In the genomic region with DNA sequence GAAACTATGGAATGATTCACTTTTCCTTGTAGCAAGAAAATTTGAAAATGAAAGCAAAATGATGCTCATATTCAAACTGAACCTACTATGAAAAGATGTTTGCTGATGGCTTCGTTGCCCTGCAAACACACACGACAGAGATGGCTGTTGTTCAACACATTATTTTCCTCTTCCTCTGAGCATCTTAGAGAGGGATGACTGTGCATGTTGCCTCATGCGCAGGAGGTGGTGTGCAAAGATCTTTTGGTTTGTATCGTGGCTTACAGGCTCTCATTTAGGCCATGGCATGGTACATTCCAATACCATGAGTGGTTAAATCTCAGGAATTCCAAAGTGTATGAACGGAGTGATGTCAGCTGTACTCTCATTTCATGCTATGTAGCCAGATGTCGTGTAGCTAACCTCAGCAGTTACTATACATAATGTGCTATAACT, we compare ENCODE assay signal across 1 cellular context.
A peak's percentile ranks its signal among the peaks of the same experiment; 100 is the strongest.
TF ChIP-seq lines count a peak whose summit lies in the region.

No MANE protein-coding gene starts in this region.

TF ChIP-seq in K562, 482 proteins besides CTCF, POLR2A, EP300 and RAD21 (continued from another document and continues in another):
- TF ChIP-seq, protein P1, sequence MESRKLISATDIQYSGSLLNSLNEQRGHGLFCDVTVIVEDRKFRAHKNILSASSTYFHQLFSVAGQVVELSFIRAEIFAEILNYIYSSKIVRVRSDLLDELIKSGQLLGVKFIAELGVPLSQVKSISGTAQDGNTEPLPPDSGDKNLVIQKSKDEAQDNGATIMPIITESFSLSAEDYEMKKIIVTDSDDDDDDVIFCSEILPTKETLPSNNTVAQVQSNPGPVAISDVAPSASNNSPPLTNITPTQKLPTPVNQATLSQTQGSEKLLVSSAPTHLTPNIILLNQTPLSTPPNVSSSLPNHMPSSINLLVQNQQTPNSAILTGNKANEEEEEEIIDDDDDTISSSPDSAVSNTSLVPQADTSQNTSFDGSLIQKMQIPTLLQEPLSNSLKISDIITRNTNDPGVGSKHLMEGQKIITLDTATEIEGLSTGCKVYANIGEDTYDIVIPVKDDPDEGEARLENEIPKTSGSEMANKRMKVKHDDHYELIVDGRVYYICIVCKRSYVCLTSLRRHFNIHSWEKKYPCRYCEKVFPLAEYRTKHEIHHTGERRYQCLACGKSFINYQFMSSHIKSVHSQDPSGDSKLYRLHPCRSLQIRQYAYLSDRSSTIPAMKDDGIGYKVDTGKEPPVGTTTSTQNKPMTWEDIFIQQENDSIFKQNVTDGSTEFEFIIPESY (CRISPR knock-in tag; IDR thresholded peaks at IDR 0.05) = no peak
- TF ChIP-seq, protein P2, sequence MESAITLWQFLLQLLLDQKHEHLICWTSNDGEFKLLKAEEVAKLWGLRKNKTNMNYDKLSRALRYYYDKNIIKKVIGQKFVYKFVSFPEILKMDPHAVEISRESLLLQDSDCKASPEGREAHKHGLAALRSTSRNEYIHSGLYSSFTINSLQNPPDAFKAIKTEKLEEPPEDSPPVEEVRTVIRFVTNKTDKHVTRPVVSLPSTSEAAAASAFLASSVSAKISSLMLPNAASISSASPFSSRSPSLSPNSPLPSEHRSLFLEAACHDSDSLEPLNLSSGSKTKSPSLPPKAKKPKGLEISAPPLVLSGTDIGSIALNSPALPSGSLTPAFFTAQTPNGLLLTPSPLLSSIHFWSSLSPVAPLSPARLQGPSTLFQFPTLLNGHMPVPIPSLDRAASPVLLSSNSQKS (CRISPR knock-in tag; IDR thresholded peaks at IDR 0.05) = no peak
- TF ChIP-seq ETV6 (IDR thresholded peaks at IDR 0.05; ENCODE audit: borderline replicate concordance in 1 of 2, low read depth in 2 of 2, low read length in 1 of 2) (no peak), ETV6 (CRISPR knock-in tag; IDR thresholded peaks at IDR 0.05; ENCODE audit: borderline replicate concordance) (no peak), DNMT1 (IDR thresholded peaks at IDR 0.05) (no peak), MAFF (IDR thresholded peaks at IDR 0.05; ENCODE audit: low read length) (peak; percentile 61), ZNF699 (CRISPR knock-in tag; IDR thresholded peaks at IDR 0.05; ENCODE audit: insufficient replicate concordance) (no peak), MIER1 (IDR thresholded peaks at IDR 0.05; ENCODE audit: low read depth) (no peak), ZNF347 (CRISPR knock-in tag; IDR thresholded peaks at IDR 0.05; ENCODE audit: low read depth) (no peak), SUPT5H (IDR thresholded peaks at IDR 0.05) (no peak), CTBP1 (IDR thresholded peaks at IDR 0.05; ENCODE audit: borderline replicate concordance) (peak; percentile 87), ZNF23 (CRISPR knock-in tag; IDR thresholded peaks at IDR 0.05) (no peak), RHOXF2B (CRISPR knock-in tag; conservative IDR thresholded peaks at IDR 0.05) (no peak), KAT2B (IDR thresholded peaks at IDR 0.05; ENCODE audit: low read depth, low read length) (no peak), ZNF12 (CRISPR knock-in tag; IDR thresholded peaks at IDR 0.05) (no peak), TEAD1 (CRISPR knock-in tag; IDR thresholded peaks at IDR 0.05) (peak in 1 of 2 experiments; percentile 92; a peak in 3 of 4 replicates), HEY1 (CRISPR knock-in tag; IDR thresholded peaks at IDR 0.05; ENCODE audit: borderline replicate concordance) (no peak), U2AF1 (optimal IDR thresholded peaks at IDR 0.05; ENCODE audit: low read depth, low read length) (no peak), SREBF1 (IDR thresholded peaks at IDR 0.05; ENCODE audit: borderline replicate concordance, low read depth, low read length) (no peak), SIX5 (IDR thresholded peaks at IDR 0.05; ENCODE audit: borderline replicate concordance in 1 of 2, insufficient read depth in 1 of 2, low read depth in 1 of 2, low read length in 2 of 2) (no peak), CEBPG (CRISPR knock-in tag; IDR thresholded peaks at IDR 0.05) (peak; percentile 72; the same call in 1 of the 2 replicates), CEBPG (tag; conservative IDR thresholded peaks at IDR 0.05 in 1 of 2, IDR thresholded peaks at IDR 0.05 in 1 of 2) (peak; percentile 27 to 69; a peak in 2 of 4 replicates), L3MBTL2 (IDR thresholded peaks at IDR 0.05) (peak; percentile 42; the same call in 1 of the 2 replicates), TAF9B (IDR thresholded peaks at IDR 0.05; ENCODE audit: partially characterized antibody) (peak; percentile 70), SRSF1 (IDR thresholded peaks at IDR 0.05; ENCODE audit: low read depth, low read length) (no peak), CCAR2 (IDR thresholded peaks at IDR 0.05; ENCODE audit: low read depth, low read length) (no peak), NRF1 (conservative IDR thresholded peaks at IDR 0.05 in 1 of 2, IDR thresholded peaks at IDR 0.05 in 1 of 2) (peak; percentile 87 to 89), ELF4 (CRISPR knock-in tag; IDR thresholded peaks at IDR 0.05) (no peak), ZNF143 (CRISPR knock-in tag; IDR thresholded peaks at IDR 0.05) (no peak), SNIP1 (IDR thresholded peaks at IDR 0.05; ENCODE audit: low read depth) (no peak), TAF7 (tag; IDR thresholded peaks at IDR 0.05) (no peak), MEF2A (IDR thresholded peaks at IDR 0.05; ENCODE audit: control insufficient read depth, low read depth, low read length) (no peak), SMARCC2 (IDR thresholded peaks at IDR 0.05; ENCODE audit: low read depth) (no peak), TEAD4 (IDR thresholded peaks at IDR 0.05; ENCODE audit: low read length) (peak; percentile 77), TEAD4 (CRISPR knock-in tag; IDR thresholded peaks at IDR 0.05; ENCODE audit: borderline replicate concordance) (no peak), KAT8 (IDR thresholded peaks at IDR 0.05; ENCODE audit: low read depth) (no peak), SPI1 (IDR thresholded peaks at IDR 0.05; ENCODE audit: borderline replicate concordance, low read depth, low read length) (no peak), RNF2 (IDR thresholded peaks at IDR 0.05) (no peak), ATF7 (IDR thresholded peaks at IDR 0.05) (0 out of 2 replicates have a peak, but pooled peaks have one; percentile 34), CBX2 (IDR thresholded peaks at IDR 0.05; ENCODE audit: insufficient read depth, low read length, poor library complexity, severe bottlenecking) (no peak), SRSF3 (IDR thresholded peaks at IDR 0.05; ENCODE audit: insufficient read depth, low read length) (no peak), CCNT2 (IDR thresholded peaks at IDR 0.05; ENCODE audit: borderline replicate concordance, extremely low read depth, insufficient read length, low read depth, low read length) (no peak), CC2D1A (IDR thresholded peaks at IDR 0.05) (no peak), ZNF263 (CRISPR knock-in tag; IDR thresholded peaks at IDR 0.05; ENCODE audit: borderline replicate concordance) (no peak), EZH2 (IDR thresholded peaks at IDR 0.05; ENCODE audit: borderline replicate concordance, low read depth, low read length) (no peak), CXXC5 (CRISPR knock-in tag; IDR thresholded peaks at IDR 0.05) (no peak), CBFA2T3 (IDR thresholded peaks at IDR 0.05) (peak; percentile 77), BACH1 (tag; IDR thresholded peaks at IDR 0.05) (no peak), ZC3H11A (IDR thresholded peaks at IDR 0.05; ENCODE audit: low read depth, low read length) (no peak), ILK (tag; IDR thresholded peaks at IDR 0.05; ENCODE audit: borderline replicate concordance, low read depth) (no peak), ZNF324 (CRISPR knock-in tag; IDR thresholded peaks at IDR 0.05) (no peak), NFE2 (IDR thresholded peaks at IDR 0.05; ENCODE audit: low read depth) (peak; percentile 93), HNRNPLL (IDR thresholded peaks at IDR 0.05; ENCODE audit: low read depth, low read length, poor library complexity, severe bottlenecking) (no peak), RAD51 (IDR thresholded peaks at IDR 0.05; ENCODE audit: borderline replicate concordance, low read depth) (no peak), TCF3 (CRISPR knock-in tag; IDR thresholded peaks at IDR 0.05) (peak; percentile 56), BHLHE40 (IDR thresholded peaks at IDR 0.05; ENCODE audit: low read length) (peak; percentile 53)
- TF ChIP-seq, protein P3, sequence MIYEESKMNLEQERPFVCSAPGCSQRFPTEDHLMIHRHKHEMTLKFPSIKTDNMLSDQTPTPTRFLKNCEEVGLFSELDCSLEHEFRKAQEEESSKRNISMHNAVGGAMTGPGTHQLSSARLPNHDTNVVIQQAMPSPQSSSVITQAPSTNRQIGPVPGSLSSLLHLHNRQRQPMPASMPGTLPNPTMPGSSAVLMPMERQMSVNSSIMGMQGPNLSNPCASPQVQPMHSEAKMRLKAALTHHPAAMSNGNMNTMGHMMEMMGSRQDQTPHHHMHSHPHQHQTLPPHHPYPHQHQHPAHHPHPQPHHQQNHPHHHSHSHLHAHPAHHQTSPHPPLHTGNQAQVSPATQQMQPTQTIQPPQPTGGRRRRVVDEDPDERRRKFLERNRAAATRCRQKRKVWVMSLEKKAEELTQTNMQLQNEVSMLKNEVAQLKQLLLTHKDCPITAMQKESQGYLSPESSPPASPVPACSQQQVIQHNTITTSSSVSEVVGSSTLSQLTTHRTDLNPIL (CRISPR knock-in tag; IDR thresholded peaks at IDR 0.05) = no peak
- TF ChIP-seq, protein P4, sequence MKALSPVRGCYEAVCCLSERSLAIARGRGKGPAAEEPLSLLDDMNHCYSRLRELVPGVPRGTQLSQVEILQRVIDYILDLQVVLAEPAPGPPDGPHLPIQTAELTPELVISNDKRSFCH (CRISPR knock-in tag; IDR thresholded peaks at IDR 0.05) = no peak
- TF ChIP-seq, protein P4 (tag; IDR thresholded peaks at IDR 0.05) = no peak
- TF ChIP-seq, protein P5, sequence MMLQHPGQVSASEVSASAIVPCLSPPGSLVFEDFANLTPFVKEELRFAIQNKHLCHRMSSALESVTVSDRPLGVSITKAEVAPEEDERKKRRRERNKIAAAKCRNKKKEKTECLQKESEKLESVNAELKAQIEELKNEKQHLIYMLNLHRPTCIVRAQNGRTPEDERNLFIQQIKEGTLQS (IDR thresholded peaks at IDR 0.05) = peak; percentile 88
- TF ChIP-seq, protein P5 (CRISPR knock-in tag; conservative IDR thresholded peaks at IDR 0.05) = no peak
- TF ChIP-seq, protein P6, sequence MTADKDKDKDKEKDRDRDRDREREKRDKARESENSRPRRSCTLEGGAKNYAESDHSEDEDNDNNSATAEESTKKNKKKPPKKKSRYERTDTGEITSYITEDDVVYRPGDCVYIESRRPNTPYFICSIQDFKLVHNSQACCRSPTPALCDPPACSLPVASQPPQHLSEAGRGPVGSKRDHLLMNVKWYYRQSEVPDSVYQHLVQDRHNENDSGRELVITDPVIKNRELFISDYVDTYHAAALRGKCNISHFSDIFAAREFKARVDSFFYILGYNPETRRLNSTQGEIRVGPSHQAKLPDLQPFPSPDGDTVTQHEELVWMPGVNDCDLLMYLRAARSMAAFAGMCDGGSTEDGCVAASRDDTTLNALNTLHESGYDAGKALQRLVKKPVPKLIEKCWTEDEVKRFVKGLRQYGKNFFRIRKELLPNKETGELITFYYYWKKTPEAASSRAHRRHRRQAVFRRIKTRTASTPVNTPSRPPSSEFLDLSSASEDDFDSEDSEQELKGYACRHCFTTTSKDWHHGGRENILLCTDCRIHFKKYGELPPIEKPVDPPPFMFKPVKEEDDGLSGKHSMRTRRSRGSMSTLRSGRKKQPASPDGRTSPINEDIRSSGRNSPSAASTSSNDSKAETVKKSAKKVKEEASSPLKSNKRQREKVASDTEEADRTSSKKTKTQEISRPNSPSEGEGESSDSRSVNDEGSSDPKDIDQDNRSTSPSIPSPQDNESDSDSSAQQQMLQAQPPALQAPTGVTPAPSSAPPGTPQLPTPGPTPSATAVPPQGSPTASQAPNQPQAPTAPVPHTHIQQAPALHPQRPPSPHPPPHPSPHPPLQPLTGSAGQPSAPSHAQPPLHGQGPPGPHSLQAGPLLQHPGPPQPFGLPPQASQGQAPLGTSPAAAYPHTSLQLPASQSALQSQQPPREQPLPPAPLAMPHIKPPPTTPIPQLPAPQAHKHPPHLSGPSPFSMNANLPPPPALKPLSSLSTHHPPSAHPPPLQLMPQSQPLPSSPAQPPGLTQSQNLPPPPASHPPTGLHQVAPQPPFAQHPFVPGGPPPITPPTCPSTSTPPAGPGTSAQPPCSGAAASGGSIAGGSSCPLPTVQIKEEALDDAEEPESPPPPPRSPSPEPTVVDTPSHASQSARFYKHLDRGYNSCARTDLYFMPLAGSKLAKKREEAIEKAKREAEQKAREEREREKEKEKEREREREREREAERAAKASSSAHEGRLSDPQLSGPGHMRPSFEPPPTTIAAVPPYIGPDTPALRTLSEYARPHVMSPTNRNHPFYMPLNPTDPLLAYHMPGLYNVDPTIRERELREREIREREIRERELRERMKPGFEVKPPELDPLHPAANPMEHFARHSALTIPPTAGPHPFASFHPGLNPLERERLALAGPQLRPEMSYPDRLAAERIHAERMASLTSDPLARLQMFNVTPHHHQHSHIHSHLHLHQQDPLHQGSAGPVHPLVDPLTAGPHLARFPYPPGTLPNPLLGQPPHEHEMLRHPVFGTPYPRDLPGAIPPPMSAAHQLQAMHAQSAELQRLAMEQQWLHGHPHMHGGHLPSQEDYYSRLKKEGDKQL (CRISPR knock-in tag; IDR thresholded peaks at IDR 0.05; ENCODE audit: borderline replicate concordance) = no peak
- TF ChIP-seq, protein P7, sequence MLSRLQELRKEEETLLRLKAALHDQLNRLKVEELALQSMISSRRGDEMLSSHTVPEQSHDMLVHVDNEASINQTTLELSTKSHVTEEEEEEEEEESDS (CRISPR knock-in tag; IDR thresholded peaks at IDR 0.05) = no peak
- TF ChIP-seq, protein P8, sequence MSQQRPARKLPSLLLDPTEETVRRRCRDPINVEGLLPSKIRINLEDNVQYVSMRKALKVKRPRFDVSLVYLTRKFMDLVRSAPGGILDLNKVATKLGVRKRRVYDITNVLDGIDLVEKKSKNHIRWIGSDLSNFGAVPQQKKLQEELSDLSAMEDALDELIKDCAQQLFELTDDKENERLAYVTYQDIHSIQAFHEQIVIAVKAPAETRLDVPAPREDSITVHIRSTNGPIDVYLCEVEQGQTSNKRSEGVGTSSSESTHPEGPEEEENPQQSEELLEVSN (IDR thresholded peaks at IDR 0.05; ENCODE audit: borderline replicate concordance in 1 of 2, extremely low read depth in 1 of 2, insufficient read depth in 1 of 2, insufficient read length in 1 of 2, low read depth in 1 of 2, low read length in 1 of 2, poor library complexity in 1 of 2, severe bottlenecking in 1 of 2) = no peak
